8 cellular contexts compared by ENCODE assay signal in the genomic region with DNA sequence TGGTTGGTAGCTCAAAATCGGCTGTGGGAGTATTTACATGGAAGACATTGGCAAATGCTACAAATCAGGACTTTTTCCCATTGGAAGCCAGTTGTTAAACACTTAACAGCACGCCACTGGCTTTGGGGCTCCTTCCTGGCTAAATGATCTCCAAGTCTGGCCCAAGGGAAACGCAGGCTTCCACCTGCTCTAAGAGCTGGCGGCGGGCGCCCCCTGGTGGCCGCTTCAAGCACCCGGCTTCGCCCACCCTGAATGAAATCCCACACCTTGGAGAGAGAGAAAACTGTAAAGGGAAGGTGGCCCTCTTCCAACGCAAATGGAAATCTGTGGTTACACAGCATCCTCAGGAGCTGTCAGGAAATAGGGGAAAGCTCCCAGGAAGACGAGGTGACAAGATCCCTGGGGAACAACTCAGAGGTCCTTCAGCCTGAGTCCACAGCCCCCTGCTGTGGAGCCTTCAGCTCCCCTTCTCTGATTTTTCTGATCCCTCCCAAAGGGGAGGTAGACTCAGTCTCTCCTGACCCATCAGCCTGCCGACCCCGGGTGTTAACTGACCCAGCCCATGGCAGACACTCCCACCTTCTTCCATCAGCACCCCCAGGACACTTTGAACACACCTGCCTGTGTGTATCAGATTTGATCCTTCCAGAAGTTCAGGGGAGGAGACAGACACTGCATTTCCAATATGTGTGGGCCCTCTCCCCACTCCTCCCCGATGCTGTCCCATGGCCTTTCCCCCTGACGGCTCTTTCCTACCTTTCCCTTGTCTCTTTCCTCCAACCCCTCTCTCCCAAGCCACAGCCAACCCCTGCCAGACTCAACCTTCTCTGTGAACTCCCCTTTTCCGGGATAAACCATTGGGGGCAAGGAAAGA. TPM values are rescaled to one million over a fixed set of nuclear protein-coding genes. Genes with fewer than 3 reads are reported as not detected.
A peak's percentile ranks its signal among the peaks of the same experiment; 100 is the strongest.
DNase-seq lines count a peak whose midpoint lies in the region; ATAC-seq and TF ChIP-seq lines count a peak whose summit lies in the region.

No MANE protein-coding gene starts in this region.

- intact Hi-C loops in ascending aorta (cut with DNase I): loop anchor here (1.0 to 5.0 kb wide), 3 partner anchors 54 to 334 kb away; no protein-coding TSS in a partner anchor
- intact Hi-C loops in right cardiac atrium (cut with DNase I): loop anchor here (2.0 to 5.0 kb wide), 4 partner anchors 46 to 54 kb away; no protein-coding TSS in a partner anchor
- intact Hi-C loops in sciatic nerve (cut with DNase I): loop anchor here (5.0 kb wide), 1 partner anchor 46 kb away; no protein-coding TSS in a partner anchor

- H3K27ac ChIP-seq in ascending aorta (no peak overlapping the region), right cardiac atrium (ENCODE audit: low read length) (no peak overlapping the region)

- H3K4me3 Mint-ChIP-seq in T-helper 2 cell treated with Interferon-gamma antibody and Interleukin-4, amounts not matched to agents 5 μg/mL and 100 μg/mL, for 36 hours: peak overlapping the region; percentile 3

- peak; percentile 91 for DNase-seq in Daoy (ENCODE audit: low read depth)
- DNase-seq in HFF-Myc (ENCODE audit: extremely low read depth, low read depth): peak; percentile 67
- DNase-seq in NCI-H1930 (lab: John Stamatoyannopoulos, UW): peak; percentile 66 to 69
- DNase-seq in T-helper 2 cell treated with Interferon-gamma antibody and Interleukin-4, amounts not matched to agents 5 μg/mL and 100 μg/mL, for 36 hours (ENCODE audit: low spot score): peak; percentile 74
- DNase-seq in ascending aorta (ENCODE audit: low spot score in 2 of 2): peak in 1 of 2 donors; percentile 87
- DNase-seq in right cardiac atrium: peak; percentile 79 to 91 (median 91)
- DNase-seq in sciatic nerve (ENCODE audit: low spot score): peak; percentile 90

- H3K36me3 ChIP-seq in ascending aorta: no peaks in the 10 kb centered on the region

- peak overlapping the region; percentile 84 for H3K27ac Mint-ChIP-seq in T-helper 2 cell treated with Interferon-gamma antibody and Interleukin-4, amounts not matched to agents 5 μg/mL and 100 μg/mL, for 36 hours

- H3K9me3 Mint-ChIP-seq in T-helper 2 cell treated with Interferon-gamma antibody and Interleukin-4, amounts not matched to agents 5 μg/mL and 100 μg/mL, for 36 hours: peaks cover 12% of the 10 kb centered on the region

- H3K27me3 ChIP-seq in ascending aorta (no peaks in the 10 kb centered on the region), right cardiac atrium (ENCODE audit: control insufficient read depth, insufficient read depth) (no peaks in the 10 kb centered on the region)

- H3K9me3 ChIP-seq in ascending aorta (peaks cover 0 to 3% of the 10 kb centered on the region in 2 donors), right cardiac atrium (ENCODE audit: control insufficient read depth, low read length) (no peaks in the 10 kb centered on the region)

- peaks cover 67% of the 10 kb centered on the region for H3K36me3 Mint-ChIP-seq in T-helper 2 cell treated with Interferon-gamma antibody and Interleukin-4, amounts not matched to agents 5 μg/mL and 100 μg/mL, for 36 hours (ENCODE audit: low read depth)

- peak; percentile 78 to 81 for ATAC-seq in right cardiac atrium
- peak; percentile 91 for ATAC-seq in sciatic nerve
- ATAC-seq in GM18858 (IDR thresholded peaks at IDR 0.05; ENCODE audit: unreplicated experiment): no peak

- 10% methylated on average over 16 of the region's 16 CpGs for WGBS in right cardiac atrium

- no peaks in the 10 kb centered on the region for H3K27me3 Mint-ChIP-seq in T-helper 2 cell treated with Interferon-gamma antibody and Interleukin-4, amounts not matched to agents 5 μg/mL and 100 μg/mL, for 36 hours (ENCODE audit: low read depth)

- H3K4me3 ChIP-seq in HFF-Myc (replicated peaks; ENCODE audit: low read depth, low read length) (no peak overlapping the region), ascending aorta (no peak overlapping the region), right cardiac atrium (ENCODE audit: low read length) (no peak overlapping the region)

- H3K4me1 ChIP-seq in ascending aorta (no peaks in the 10 kb centered on the region), right cardiac atrium (ENCODE audit: control insufficient read depth, insufficient read depth, low read length) (no peaks in the 10 kb centered on the region)

- peaks cover 36% of the 10 kb centered on the region for H3K4me1 Mint-ChIP-seq in T-helper 2 cell treated with Interferon-gamma antibody and Interleukin-4, amounts not matched to agents 5 μg/mL and 100 μg/mL, for 36 hours (ENCODE audit: low read depth)

- TF ChIP-seq CTCF in HFF-Myc (IDR thresholded peaks at IDR 0.05; ENCODE audit: low read depth, low read length, missing control alignments) (peak; percentile 98), ascending aorta (IDR thresholded peaks at IDR 0.05) (peak; percentile 89 to 99 (median 96))

RNA-seq across cellular contexts. Expression of a gene that starts 15.4 kb away (rescaled TPM):
- 0.21 and 0.23 TPM in 2 replicates for total RNA-seq in Daoy (2014; rRNA removed; shearing (Covaris generic))
- total RNA-seq in ascending aorta (2.6 TPM), right cardiac atrium (1 to 10 TPM; 2.9 to 6.2 (median 4.7) TPM), sciatic nerve (12.3 TPM)
- polyA plus RNA-seq in right cardiac atrium: 1.9 TPM

RNA-seq across cellular contexts. Expression of a gene that starts 20.4 kb away (rescaled TPM):
- total RNA-seq in Daoy (2014; rRNA removed; shearing (Covaris generic)): 0.57 and 1.1 TPM in 2 replicates
- total RNA-seq in ascending aorta: 251 TPM
- total RNA-seq in right cardiac atrium: 1 to 10 TPM; 1.8 to 3.5 (median 2.6) TPM
- 3.2 TPM for polyA plus RNA-seq in right cardiac atrium
- 31.1 TPM for total RNA-seq in sciatic nerve

RNA-seq across cellular contexts. Expression of a gene that starts 55.9 kb away (rescaled TPM):
- 127 and 187 TPM in 2 replicates for total RNA-seq in Daoy (2014; rRNA removed; shearing (Covaris generic))
- total RNA-seq in ascending aorta (136 TPM), right cardiac atrium (100 to 1,000 TPM; 276 to 363 (median 303) TPM), sciatic nerve (132 TPM)
- polyA plus RNA-seq in right cardiac atrium: 457 TPM

RNA-seq across cellular contexts. Expression of a gene that starts 57.3 kb away (rescaled TPM):
- 66.8 and 75.9 TPM in 2 replicates for total RNA-seq in Daoy (2014; rRNA removed; shearing (Covaris generic))
- 22.9 TPM for total RNA-seq in ascending aorta
- total RNA-seq in right cardiac atrium: 10 to 100 TPM; 21.1 to 27.7 (median 25.6) TPM
- polyA plus RNA-seq in right cardiac atrium: 14.2 TPM
- 56.4 TPM for total RNA-seq in sciatic nerve
